Comparison of ENCODE assay signal across 22 cellular contexts in the genomic region with DNA sequence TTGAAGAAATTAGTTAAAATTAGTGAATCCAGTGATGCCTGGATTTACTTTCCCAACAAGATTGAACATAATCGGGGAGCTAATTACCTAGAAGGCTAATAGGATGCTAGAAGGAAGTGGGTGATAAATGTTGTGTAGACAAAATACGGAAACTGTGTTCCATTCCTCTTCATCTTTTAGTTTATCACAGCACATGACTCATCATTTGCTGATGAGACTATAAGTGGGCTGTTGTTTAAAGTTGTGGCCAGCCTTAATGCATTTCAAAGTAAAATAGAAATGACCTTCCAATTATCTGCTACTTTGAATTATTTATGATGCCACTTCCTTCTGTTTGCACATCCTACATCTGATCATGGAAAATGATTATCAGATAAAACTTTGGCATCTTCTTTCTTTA.
"Had no signal": no experiment of that assay in that cellular context is flagged by ENCODE, and none has a peak within 500 bp of the region (broad histone marks: within the 10 kb centered on the region; RNA-seq: fewer than 3 reads in every experiment).

No MANE protein-coding gene starts in this region.

- H3K4me3 ChIP-seq: body of pancreas, esophagus squamous epithelium, left lung, right lobe of liver, tibial nerve had no signal

- H3K27me3 ChIP-seq: body of pancreas, esophagus squamous epithelium, left lung, right lobe of liver, tibial nerve had no signal

- H3K9me3 ChIP-seq: body of pancreas, esophagus squamous epithelium, left lung, right lobe of liver, tibial nerve had no signal

- H3K79me2 ChIP-seq: parathyroid adenoma had no signal

- H3K4me1 ChIP-seq: body of pancreas, esophagus squamous epithelium, parathyroid adenoma, right lobe of liver had no signal

- ATAC-seq: activated CD8-positive, alpha-beta memory T cell treated with anti-CD3 and anti-CD28 coated beads, Interleukin-2, amount 10 ng/mL, durations not matched to agents 7 days and 5 days; body of pancreas; left lung; right lobe of liver had no signal

- H3K36me3 ChIP-seq: esophagus squamous epithelium, left lung, right lobe of liver, tibial nerve had no signal

- H3K27ac ChIP-seq: body of pancreas, esophagus squamous epithelium, left lung, parathyroid adenoma, right lobe of liver, tibial nerve had no signal

- DNase-seq: activated B cell treated with CpG ODN at 0.5 μM for 24 hours; activated CD4-positive, alpha-beta memory T cell treated with anti-CD3 and anti-CD28 coated beads for 36 hours; activated CD4-positive, alpha-beta T cell treated with anti-CD3 and anti-CD28 coated beads for 4 hours; activated CD8-positive, alpha-beta memory T cell treated with anti-CD3 and anti-CD28 coated beads, Interleukin-2, amount 10 ng/mL, durations not matched to agents 7 days and 5 days; amygdala; body of pancreas; dermis blood vessel endothelial cell; effector memory CD4-positive, alpha-beta T cell; esophagus squamous epithelium; foreskin fibroblast; glutamatergic neuron; hippocampal formation; left lung; midbrain; right lobe of liver; small intestine; stimulated activated CD4-positive, alpha-beta T cell treated with anti-CD3 and anti-CD28 coated beads, Interleukin-15, amount 100 ng/mL, for 24 hours; stimulated activated CD4-positive, alpha-beta T cell treated with anti-CD3 and anti-CD28 coated beads, Interleukin-2, amount 100 ng/mL, for 48 hours had no signal

- FAIRE-seq: small intestine, TTC549, urothelium cell line had no signal

- H3K9ac ChIP-seq: parathyroid adenoma had no signal

- H2AFZ ChIP-seq: parathyroid adenoma had no signal
